In genomic region chr1:207883104-207883651, GRCh38 we compare ENCODE assay signal across 10 cellular contexts. TPM values are rescaled to one million over a fixed set of nuclear protein-coding genes. Genes with fewer than 3 reads are reported as not detected.
DNase-seq lines count a peak whose midpoint lies in the region; ATAC-seq and TF ChIP-seq lines count a peak whose summit lies in the region.
"Had no signal": no experiment of that assay in that cellular context is flagged by ENCODE, and none has a peak within 500 bp of the region (broad histone marks: within the 10 kb centered on the region; RNA-seq: fewer than 3 reads in every experiment).

No MANE protein-coding gene starts in this region.

- intact Hi-C loops in heart left ventricle (cut with DNase I), result loop anchor here in 2 of 10 donors (10.0 kb wide), 1 partner anchor 362 kb away; the partner anchor contains the start of gene PLXNA2 (in 2 of the 2)
- intact Hi-C loops in right cardiac atrium (cut with DNase I), result no loop called here
- intact Hi-C loops in vagina (cut with DNase I), result loop anchor here (10.0 kb wide), 1 partner anchor 352 kb away; no protein-coding TSS in a partner anchor

- H2BK5ac ChIP-seq in H9 (ENCODE audit: insufficient read length, low read length), result no peak overlapping the region

- H3K9me3 Mint-ChIP-seq in activated naive CD8-positive, alpha-beta T cell treated with anti-CD3 and anti-CD28 coated beads, Interleukin-2, amount 50 U/mL, for 24 hours, result no peaks in the 10 kb centered on the region
- H3K9me3 Mint-ChIP-seq in H9, result no peaks in the 10 kb centered on the region

- H3K4me3 ChIP-seq in heart left ventricle (peak overlapping the region in 2 of 12 donors; percentile 5 to 33), right cardiac atrium (ENCODE audit: low read length) (no peak overlapping the region), vagina (no peak overlapping the region)

- no peak overlapping the region for H2BK15ac ChIP-seq in H9 (ENCODE audit: low read depth, low read length)

- H3K27me3 ChIP-seq in heart left ventricle (no peaks in the 10 kb centered on the region), right cardiac atrium (ENCODE audit: control insufficient read depth, insufficient read depth) (no peaks in the 10 kb centered on the region), vagina (no peaks in the 10 kb centered on the region), H9 (ENCODE audit: insufficient read depth, low read length) (no peaks in the 10 kb centered on the region; the same call in 1 of the 2 replicates)
- H3K27me3 ChIP-seq: left lung had no signal

- no peaks in the 10 kb centered on the region for H3K79me1 ChIP-seq in H9 (ENCODE audit: insufficient read depth, low read depth, low read length, poor library complexity, severe bottlenecking)

- no peaks in the 10 kb centered on the region for H3K23me2 ChIP-seq in H9 (ENCODE audit: insufficient read length, low read depth, low read length, poor library complexity, severe bottlenecking)

- no peak overlapping the region for H4K91ac ChIP-seq in H9 (ENCODE audit: insufficient read length, low read depth, low read length)

- ATAC-seq in heart left ventricle (no peak), right cardiac atrium (no peak), HG03064 (IDR thresholded peaks at IDR 0.05; ENCODE audit: low read depth, unreplicated experiment) (peak; percentile 78), HG03571 (IDR thresholded peaks at IDR 0.05; ENCODE audit: unreplicated experiment) (no peak)
- peak; percentile 74 for ATAC-seq in activated naive CD8-positive, alpha-beta T cell treated with anti-CD3 and anti-CD28 coated beads, Interleukin-2, amount 50 U/mL, for 24 hours
- ATAC-seq: left lung had no signal

- no peak overlapping the region for H2BK120ac ChIP-seq in H9 (ENCODE audit: low read depth, low read length, poor library complexity, severe bottlenecking)

- H3K4me1 ChIP-seq in heart left ventricle, result peaks cover 4 to 62% (median 34%) of the 10 kb centered on the region in 12 donors
- peaks cover 10% of the 10 kb centered on the region for H3K4me1 ChIP-seq in right cardiac atrium (ENCODE audit: control insufficient read depth, insufficient read depth, low read length)
- H3K4me1 ChIP-seq in vagina, result peaks cover 36% of the 10 kb centered on the region
- H3K4me1 ChIP-seq in H9 (ENCODE audit: insufficient read depth, low read length), result no peaks in the 10 kb centered on the region

- H3K9me3 ChIP-seq in heart left ventricle (no peaks in the 10 kb centered on the region), right cardiac atrium (ENCODE audit: control insufficient read depth, low read length) (no peaks in the 10 kb centered on the region), vagina (no peaks in the 10 kb centered on the region), H9 (ENCODE audit: control insufficient read depth, low read depth, low read length) (no peaks in the 10 kb centered on the region)
- H3K9me3 ChIP-seq: left lung had no signal

- TF ChIP-seq POLR2A in heart left ventricle (IDR thresholded peaks at IDR 0.05), result no peak
- TF ChIP-seq POLR2A in vagina (IDR thresholded peaks at IDR 0.05), result no peak

- no peak overlapping the region for H4K8ac ChIP-seq in H9 (replicated peaks; ENCODE audit: insufficient read length, low read depth, low read length)

- H3K23ac ChIP-seq in H9 (ENCODE audit: insufficient read length, low read depth, low read length), result no peak overlapping the region

- H2BK20ac ChIP-seq in H9 (ENCODE audit: low read depth, low read length, poor library complexity, severe bottlenecking), result no peak overlapping the region

- no peak overlapping the region for H4K5ac ChIP-seq in H9 (ENCODE audit: insufficient read length, low read depth, low read length)

- no peak for TF ChIP-seq CTCF in heart left ventricle (IDR thresholded peaks at IDR 0.05)
- TF ChIP-seq CTCF in vagina (IDR thresholded peaks at IDR 0.05), result no peak
- no peak for TF ChIP-seq CTCF in H9 (conservative IDR thresholded peaks at IDR 0.05)

- H3K79me2 ChIP-seq in H9 (ENCODE audit: insufficient read depth, low read length), result no peaks in the 10 kb centered on the region

- H3K4me3 Mint-ChIP-seq in activated naive CD8-positive, alpha-beta T cell treated with anti-CD3 and anti-CD28 coated beads, Interleukin-2, amount 50 U/mL, for 24 hours, result peak overlapping the region; percentile 80
- no peak overlapping the region for H3K4me3 Mint-ChIP-seq in H9

- no peak for DNase-seq in heart left ventricle
- DNase-seq in right cardiac atrium, result no peak
- no peak for DNase-seq in activated naive CD8-positive, alpha-beta T cell treated with anti-CD3 and anti-CD28 coated beads, Interleukin-2, amount 50 U/mL, for 24 hours
- DNase-seq in vagina (ENCODE audit: extremely low spot score in 2 of 2), result no peak
- DNase-seq in HPDE6-E6E7 (ENCODE audit: extremely low spot score), result no peak
- no peak for DNase-seq in H9
- DNase-seq: left lung had no signal

- H3K4me1 Mint-ChIP-seq in activated naive CD8-positive, alpha-beta T cell treated with anti-CD3 and anti-CD28 coated beads, Interleukin-2, amount 50 U/mL, for 24 hours, result peaks cover 39% of the 10 kb centered on the region
- H3K4me1 Mint-ChIP-seq in H9, result peaks cover 8 to 11% of the 10 kb centered on the region in 2 experiments; a peak in 3 of 4 replicates

- no peak overlapping the region for H2AK5ac ChIP-seq in H9 (ENCODE audit: insufficient read length, low read length)

- H3K27ac Mint-ChIP-seq in activated naive CD8-positive, alpha-beta T cell treated with anti-CD3 and anti-CD28 coated beads, Interleukin-2, amount 50 U/mL, for 24 hours, result peak overlapping the region; percentile 85
- no peak overlapping the region for H3K27ac Mint-ChIP-seq in H9

- H3K27ac ChIP-seq in heart left ventricle (peak overlapping the region in 8 of 12 donors; percentile 7 to 91 (median 58)), right cardiac atrium (ENCODE audit: low read length) (no peak overlapping the region), vagina (peak overlapping the region; percentile 85), H9 (ENCODE audit: insufficient read length, low read depth, low read length) (no peak overlapping the region)
- H3K27ac ChIP-seq: C4-2B had no signal

- H3K4me2 ChIP-seq in H9 (ENCODE audit: insufficient read depth, insufficient read length, low read length), result no peak overlapping the region

- H4K20me1 ChIP-seq in H9 (ENCODE audit: control insufficient read depth, insufficient read depth, insufficient read length), result no peaks in the 10 kb centered on the region

- no peak overlapping the region for H3K4ac ChIP-seq in H9 (ENCODE audit: low read depth, low read length)

- H2AFZ ChIP-seq in H9 (ENCODE audit: low read length), result no peak overlapping the region

- H3K9ac ChIP-seq in H9 (ENCODE audit: extremely low read depth, insufficient read length, low read length), result no peak overlapping the region

- peaks cover 0 to 41% (median 8%) of the 10 kb centered on the region in 9 donors for H3K36me3 ChIP-seq in heart left ventricle
- no peaks in the 10 kb centered on the region for H3K36me3 ChIP-seq in vagina
- H3K36me3 ChIP-seq: left lung had no signal

- no peak overlapping the region for H3T11ph ChIP-seq in H9 (ENCODE audit: low read length)

- H3K14ac ChIP-seq in H9 (ENCODE audit: insufficient read depth, low read length), result no peak overlapping the region

- H3K36me3 Mint-ChIP-seq in activated naive CD8-positive, alpha-beta T cell treated with anti-CD3 and anti-CD28 coated beads, Interleukin-2, amount 50 U/mL, for 24 hours (ENCODE audit: low read depth), result no peaks in the 10 kb centered on the region
- no peaks in the 10 kb centered on the region for H3K36me3 Mint-ChIP-seq in H9 (ENCODE audit: insufficient read depth in 1 of 3, low read depth in 3 of 3)

- H2BK12ac ChIP-seq in H9 (ENCODE audit: insufficient read length, low read depth, low read length), result no peak overlapping the region

- H3K27me3 Mint-ChIP-seq in activated naive CD8-positive, alpha-beta T cell treated with anti-CD3 and anti-CD28 coated beads, Interleukin-2, amount 50 U/mL, for 24 hours, result peaks cover 2% of the 10 kb centered on the region
- H3K27me3 Mint-ChIP-seq in H9 (ENCODE audit: low read depth), result peaks cover 20% of the 10 kb centered on the region

- H3K18ac ChIP-seq in H9 (ENCODE audit: insufficient read length, low read depth, low read length), result no peak overlapping the region

- no peak overlapping the region for H3K56ac ChIP-seq in H9 (ENCODE audit: insufficient read length, low read depth, low read length)

- WGBS in heart left ventricle, 4 donors, result 53 to 60% (median 54%) methylated on average over 5 of the region's 5 CpGs
- WGBS in right cardiac atrium, result 49% methylated on average over 5 of the region's 5 CpGs
- WGBS in H9 (ENCODE audit: extremely low coverage, insufficient read length, low lambda C conversion rate), result no CpG with 5 or more reads among the region's 5 CpGs

RNA-seq across cellular contexts. Expression of gene CD34, which starts 27.7 kb away (rescaled TPM):
- total RNA-seq in heart left ventricle (100 to 1,000 TPM in 1 of 9 donors, 10 to 100 TPM in 8; 43.6 to 103 (median 63.8) TPM), right cardiac atrium (100 to 1,000 TPM in 3 of 4 donors, 10 to 100 TPM in 1; 81.8 to 170 (median 123) TPM), vagina (57.5 TPM), H9 (2021) (0.02 and 0.35 TPM in 2 replicates)
- polyA plus RNA-seq in heart left ventricle (10 to 100 TPM; 37.4 to 41.8 TPM), right cardiac atrium (87.4 TPM)

Comparison
In these comparisons a context has a peak if more than half of its experiments do, and no peak if none do; other contexts are left out.
1. H3K27ac ChIP-seq: peak in heart left ventricle (8 of 12) and vagina (single experiment); none in right cardiac atrium (single experiment) and H9 (single experiment).
2. ATAC-seq: peak in HG03064 (single experiment) and activated naive CD8-positive, alpha-beta T cell treated with anti-CD3 and anti-CD28 coated beads, Interleukin-2, amount 50 U/mL, for 24 hours (single experiment); none in heart left ventricle (0 of 4), right cardiac atrium (0 of 2) and HG03571 (single experiment).
3. RNA of gene CD34, which starts 27.7 kb away (total RNA-seq): 81.8 to 170 TPM in right cardiac atrium, 43.6 to 103 TPM in heart left ventricle and 57.5 TPM in vagina (single experiment); 0.02 to 0.35 TPM in H9; every median in the first group is over 10 times any median in the second.